ENCODE assay signal across 8 cellular contexts in the genomic region with DNA sequence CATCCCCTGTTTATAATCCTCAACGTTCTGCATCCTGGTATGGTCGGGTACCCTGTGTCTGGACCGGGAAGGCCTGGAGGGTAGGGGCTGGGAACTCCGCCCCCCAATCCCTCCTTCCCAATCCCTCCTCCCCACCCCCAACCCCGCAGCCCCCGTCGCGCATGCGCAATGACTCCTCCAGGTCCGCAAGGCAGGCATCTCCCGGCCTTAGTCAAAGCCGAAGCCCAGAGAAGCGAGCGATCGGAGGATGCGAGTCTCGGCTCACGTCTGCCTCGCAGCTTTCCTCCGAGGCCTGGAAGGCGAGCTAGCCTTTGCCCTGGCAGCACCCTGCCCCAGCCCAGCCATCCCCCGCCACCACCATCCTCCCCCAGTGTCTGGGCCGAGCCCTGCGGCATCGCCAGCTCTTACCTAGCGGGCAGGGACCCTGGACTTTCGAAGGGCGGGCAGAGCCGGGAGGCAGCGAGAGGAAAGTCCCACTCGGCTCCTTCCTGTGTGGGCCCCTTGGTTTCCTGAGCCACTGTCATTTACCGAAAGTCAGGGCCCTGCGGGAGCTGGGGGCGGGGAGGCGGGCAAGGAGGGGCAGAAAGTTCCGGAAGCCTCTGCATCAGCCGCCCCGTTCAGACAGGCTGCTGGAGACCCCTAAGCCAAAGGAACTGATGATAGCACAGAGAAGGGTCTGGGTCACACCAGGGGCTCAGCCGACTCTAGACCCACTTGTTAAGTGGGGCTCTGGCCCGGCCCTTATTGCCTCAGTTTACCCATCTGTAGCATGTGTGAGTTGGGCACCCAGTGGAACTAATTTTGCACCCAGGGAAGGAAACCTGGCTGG. TPM values are rescaled to one million over a fixed set of nuclear protein-coding genes. Genes with fewer than 3 reads are reported as not detected.
DNase-seq lines count a peak whose midpoint lies in the region; TF ChIP-seq lines count a peak whose summit lies in the region.

A gene (minus strand): TSS at position 445 of the 829 bp plus-strand sequence. CDS start 3,565 bp downstream, outside the sequence.

- H3K36me3 ChIP-seq in A673 (ENCODE audit: insufficient read depth, low read length, poor library complexity, severe bottlenecking): no peaks in the 10 kb centered on the region
- no peaks in the 10 kb centered on the region for H3K36me3 ChIP-seq in mesodermal cell (ENCODE audit: control insufficient read depth, insufficient read depth, low read length)

- POLR2A ChIA-PET in A673 (lab: Charles Lee; ENCODE audit: low non-redundant PET): interaction anchor here (0.7 kb wide), 1 partner anchor 309 kb away, joined by 11 read pairs; no protein-coding TSS in a partner anchor

- WGBS in mesodermal cell (ENCODE audit: insufficient coverage in 2 of 2), 2 experiments: 23 to 35% methylated on average over 26 to 29 of the region's 40 CpGs

- H3K27ac ChIP-seq in A673 (ENCODE audit: low read depth, low read length, poor library complexity, severe bottlenecking) (peak within 1 kb of the TSS; percentile 59), mesodermal cell (ENCODE audit: low read depth, low read length, severe bottlenecking) (peak within 1 kb of the TSS; percentile 77)

- no peak for TF ChIP-seq CTCF in A673 (conservative IDR thresholded peaks at IDR 0.05; ENCODE audit: low read depth, low read length)

- peak; percentile 86 for TF ChIP-seq POLR2A in GM19193 (IDR thresholded peaks at IDR 0.05; ENCODE audit: extremely low read depth, insufficient read depth, insufficient read length)

- intact Hi-C loops in A673 (cut with micrococcal nuclease; ENCODE audit: unreplicated experiment): no loop called here

- H3K4me3 ChIP-seq in A673 (ENCODE audit: low read depth, low read length, poor library complexity, severe bottlenecking) (peak within 1 kb of the TSS; percentile 43), mesodermal cell (ENCODE audit: extremely low read depth, insufficient read depth, low read length, poor library complexity, severe bottlenecking) (peak within 1 kb of the TSS; percentile 29)

- H3K9me3 ChIP-seq in A673 (ENCODE audit: low read depth, low read length, poor library complexity, severe bottlenecking) (no peaks in the 10 kb centered on the region), mesodermal cell (ENCODE audit: control insufficient read depth, low read length) (no peaks in the 10 kb centered on the region)

- CTCF ChIA-PET in A673 (lab: Charles Lee): interaction anchor here (0.7 to 1.0 kb wide), 3 partner anchors 8 to 1306 kb away, joined by 3 to 7 read pairs (median 3); a partner anchor contains a TSS

- H3K27me3 ChIP-seq in A673 (replicated peaks; ENCODE audit: insufficient read depth, low read depth, low read length, poor library complexity): no peaks in the 10 kb centered on the region

- no TSS peak for BruUV-seq in A673 (replicated peaks; lab: Mats Ljungman, UMichigan)

- peaks cover 9% of the 10 kb centered on the region for H3K4me1 ChIP-seq in A673 (ENCODE audit: insufficient read depth, low read length, poor library complexity, severe bottlenecking)
- no peaks in the 10 kb centered on the region for H3K4me1 ChIP-seq in mesodermal cell (ENCODE audit: control insufficient read depth, insufficient read depth, low read length, poor library complexity, severe bottlenecking)

- DNase-seq in A673 (ENCODE audit: low spot score) (peak; percentile 88), Kasumi-1 (lab: John Stamatoyannopoulos, UW) (peak; percentile 71 to 74), amniotic stem cell (lab: John Stamatoyannopoulos, UW) (no peak)
- peak; percentile 95 for DNase-seq in activated CD8-positive, alpha-beta memory T cell treated with anti-CD3 and anti-CD28 coated beads for 24 hours
- DNase-seq in effector CD8-positive, alpha-beta T cell (lab: John Stamatoyannopoulos, UW): peak; percentile 74
- DNase-seq in stimulated activated CD8-positive, alpha-beta memory T cell treated with anti-CD3 and anti-CD28 coated beads, Interleukin-15, amount 100 ng/mL, for 24 hours (ENCODE audit: low read depth): peak; percentile 68

RNA-seq across cellular contexts. Expression of the gene that starts here (rescaled TPM):
- total RNA-seq in A673 (2021): 2.4 and 2.5 TPM in 2 replicates
- polyA plus RNA-seq in mesodermal cell (2013, experiment 1 of 2): 5.4 TPM
- polyA plus RNA-seq in mesodermal cell (2013, experiment 2 of 2): 3.7 TPM
